8 cellular contexts compared by ENCODE assay signal in genomic region chrX:101931494-101932248, GRCh38. TPM values are rescaled to one million over a fixed set of nuclear protein-coding genes. Genes with fewer than 3 reads are reported as not detected.
DNase-seq lines count a peak whose midpoint lies in the region; ATAC-seq and TF ChIP-seq lines count a peak whose summit lies in the region.

Gene ZMAT1, minus strand, starts transcription at chrX:101932027. Its CDS starts 19 bp downstream, at chrX:101932008.

- peak within 1 kb of the TSS; percentile 80 for H3K27ac ChIP-seq in colonic mucosa

- no peaks in the 10 kb centered on the region for H3K27me3 ChIP-seq in colonic mucosa

- H3K9ac ChIP-seq in colonic mucosa (ENCODE audit: low read depth in 2 of 2, low read length in 2 of 2) = peak within 1 kb of the TSS in 1 of 2 donors; percentile 53

- intact Hi-C loops in colonic mucosa (cut with DNase I) = no loop called here

- peak within 1 kb of the TSS; percentile 46 for H3K4me3 ChIP-seq in colonic mucosa

- no peaks in the 10 kb centered on the region for H3K4me1 ChIP-seq in colonic mucosa

- TF ChIP-seq POLR2A in GM18951 (IDR thresholded peaks at IDR 0.05; ENCODE audit: extremely low read depth, insufficient read depth, insufficient read length) = peak; percentile 76

- TF ChIP-seq CTCF in AG09319 (IDR thresholded peaks at IDR 0.05; ENCODE audit: low read depth, low read length) (no peak), colonic mucosa (IDR thresholded peaks at IDR 0.05) (no peak)

- peak; percentile 91 for ATAC-seq in HG03196 (IDR thresholded peaks at IDR 0.05; ENCODE audit: unreplicated experiment)

- DNase-seq in AG09319 (ENCODE audit: extremely low read depth, low read depth) (peak; percentile 38), NCI-H226 (peak; percentile 1), colonic mucosa (peak; percentile 91), left kidney (ENCODE audit: low read depth, low spot score) (peak; percentile 95)
- DNase-seq in activated CD4-positive, alpha-beta T cell treated with anti-CD3 and anti-CD28 coated beads for 24 hours (ENCODE audit: low read depth in 2 of 2) = peak; percentile 83 to 90
- DNase-seq in stimulated activated CD4-positive, alpha-beta T cell treated with anti-CD3 and anti-CD28 coated beads, Interleukin-1b, Interleukin-23, amount 100 ng/mL, for 48 hours = peak; percentile 93

- H3K36me3 ChIP-seq in colonic mucosa = no peaks in the 10 kb centered on the region

- in situ Hi-C loops in GM18951 (cut with MboI; ENCODE audit: low sequenced_read_pairs, unreplicated experiment) = no loop called here

- H3K9me3 ChIP-seq in colonic mucosa = no peaks in the 10 kb centered on the region

RNA-seq across cellular contexts. Expression of gene ZMAT1, which starts in this region (rescaled TPM):
- total RNA-seq in colonic mucosa = 1 to 10 TPM; 1.2 to 1.6 TPM

Comparison
In these comparisons a context has a peak if more than half of its experiments do, and no peak if none do; other contexts are left out.
1. Peak in every context shown above with its lines: DNase-seq, ATAC-seq, H3K4me3 ChIP-seq and H3K27ac ChIP-seq.
2. DNase-seq: peak in every context shown above with its lines; median percentile 95 in left kidney; 93 in stimulated activated CD4-positive, alpha-beta T cell treated with anti-CD3 and anti-CD28 coated beads, Interleukin-1b, Interleukin-23, amount 100 ng/mL, for 48 hours; 91 in colonic mucosa; 86 in activated CD4-positive, alpha-beta T cell treated with anti-CD3 and anti-CD28 coated beads for 24 hours; 38 in AG09319; 1 in NCI-H226.